8 cellular contexts compared by ENCODE assay signal in genomic region chr2:31233741-31234689, GRCh38. TPM values are rescaled to one million over a fixed set of nuclear protein-coding genes. Genes with fewer than 3 reads are reported as not detected.
A peak's percentile ranks its signal among the peaks of the same experiment; 100 is the strongest.
DNase-seq lines count a peak whose midpoint lies in the region; ATAC-seq and TF ChIP-seq lines count a peak whose summit lies in the region.

TSS of gene EHD3 (plus strand) at chr2:31234152. CDS start at chr2:31234622, 470 bp downstream.

- no peaks in the 10 kb centered on the region for H3K36me3 Mint-ChIP-seq in endothelial cell (ENCODE audit: low read depth, unreplicated experiment)
- no peaks in the 10 kb centered on the region for H3K36me3 Mint-ChIP-seq in mesothelial cell of epicardium

- H3K4me1 Mint-ChIP-seq in endothelial cell (ENCODE audit: unreplicated experiment) (no peaks in the 10 kb centered on the region), mesothelial cell of epicardium (peaks cover 54% of the 10 kb centered on the region)

- no peak within 1 kb of the TSS for H3K27ac Mint-ChIP-seq in endothelial cell (ENCODE audit: unreplicated experiment)
- H3K27ac Mint-ChIP-seq in mesothelial cell of epicardium: peak within 1 kb of the TSS; percentile 49

- peak; percentile 48 for TF ChIP-seq CTCF in endothelial cell (IDR thresholded peaks at IDR 0.05; ENCODE audit: unreplicated experiment)
- no peak for TF ChIP-seq CTCF in mesothelial cell of epicardium (IDR thresholded peaks at IDR 0.05; ENCODE audit: unreplicated experiment)

- H3K9me3 Mint-ChIP-seq in endothelial cell (ENCODE audit: unreplicated experiment) (no peaks in the 10 kb centered on the region), mesothelial cell of epicardium (no peaks in the 10 kb centered on the region)

- DNase-seq in Ammon's horn (ENCODE audit: low spot score) (peak; percentile 95), GM19240 (ENCODE audit: insufficient read length, low spot score) (peak; percentile 60), NCI-H748 treated with DMSO at 0.1 percent for 48 hours (lab: John Stamatoyannopoulos, UW) (peak; percentile 67), endothelial cell (ENCODE audit: low spot score) (peak; percentile 98), mesothelial cell of epicardium (ENCODE audit: low spot score in 2 of 2, unreplicated experiment in 2 of 2) (peak; percentile 83 to 90)
- peak; percentile 41 for DNase-seq in activated CD8-positive, alpha-beta memory T cell treated with anti-CD3 and anti-CD28 coated beads, Interleukin-2, amount 50 U/mL, for 24 hours (ENCODE audit: extremely low read depth)
- DNase-seq in stimulated activated CD8-positive, alpha-beta memory T cell treated with anti-CD3 and anti-CD28 coated beads, Interleukin-15, amount 100 ng/mL, for 4 hours (ENCODE audit: low read depth in 2 of 2): peak; percentile 44 to 61

- H3K27me3 Mint-ChIP-seq in endothelial cell (ENCODE audit: unreplicated experiment) (peaks cover 6% of the 10 kb centered on the region), mesothelial cell of epicardium (ENCODE audit: low read depth) (no peaks in the 10 kb centered on the region)

- peak within 1 kb of the TSS; percentile 81 for H3K4me3 Mint-ChIP-seq in endothelial cell (ENCODE audit: unreplicated experiment)
- H3K4me3 Mint-ChIP-seq in mesothelial cell of epicardium: peak within 1 kb of the TSS; percentile 76

- peak; percentile 94 for ATAC-seq in HG03457 (IDR thresholded peaks at IDR 0.05; ENCODE audit: unreplicated experiment)

RNA-seq across cellular contexts. Expression of gene EHD3, which starts in this region (rescaled TPM):
- total RNA-seq in endothelial cell (ENCODE audit: unreplicated experiment): 8.0 TPM
- 12.7 to 13.2 TPM (median 12.9 TPM) in 3 replicates for total RNA-seq in mesothelial cell of epicardium

Comparison
In these comparisons a context has a peak if more than half of its experiments do, and no peak if none do; other contexts are left out.
1. Peak in every context shown above with its lines: DNase-seq and ATAC-seq.
2. DNase-seq: peak in every context shown above with its lines; median percentile 98 in endothelial cell; 95 in Ammon's horn; 86 in mesothelial cell of epicardium; 67 in NCI-H748 treated with DMSO at 0.1 percent for 48 hours; 60 in GM19240; 52 in stimulated activated CD8-positive, alpha-beta memory T cell treated with anti-CD3 and anti-CD28 coated beads, Interleukin-15, amount 100 ng/mL, for 4 hours; 41 in activated CD8-positive, alpha-beta memory T cell treated with anti-CD3 and anti-CD28 coated beads, Interleukin-2, amount 50 U/mL, for 24 hours.